In genomic region chr17:35447494-35447893, GRCh38 we compare ENCODE assay signal across 9 cellular contexts. TPM values are rescaled to one million over a fixed set of nuclear protein-coding genes. Genes with fewer than 3 reads are reported as not detected.
DNase-seq lines count a peak whose midpoint lies in the region; ATAC-seq and TF ChIP-seq lines count a peak whose summit lies in the region.
"Had no signal": no experiment of that assay in that cellular context is flagged by ENCODE, and none has a peak within 500 bp of the region (broad histone marks: within the 10 kb centered on the region; RNA-seq: fewer than 3 reads in every experiment).

No MANE protein-coding gene starts in this region.

- no peak for ATAC-seq in CD4-positive, alpha-beta T cell (ENCODE audit: poor library complexity)
- no peak for ATAC-seq in GM19455 (IDR thresholded peaks at IDR 0.05; ENCODE audit: unreplicated experiment)

- H3K4me2 ChIP-seq in KMS-11, result peak overlapping the region; percentile 59

- no peak overlapping the region for H3K4me3 ChIP-seq in KMS-11 (IDR thresholded peaks at IDR 0.05; ENCODE audit: insufficient read depth, low read depth, low read length)
- H3K4me3 ChIP-seq in effector memory CD4-positive, alpha-beta T cell (ENCODE audit: insufficient read depth, low read depth, low read length, poor library complexity, severe bottlenecking), result peak overlapping the region; percentile 55
- no peak overlapping the region for H3K4me3 ChIP-seq in adrenal gland

- H4K20me1 ChIP-seq in KMS-11 (ENCODE audit: insufficient read depth), result no peaks in the 10 kb centered on the region

- WGBS in adrenal gland, 4 donors, result 53 to 63% (median 57%) methylated on average over 3 of the region's 3 CpGs

- no peak for DNase-seq in CD4-positive, alpha-beta T cell
- DNase-seq in effector memory CD4-positive, alpha-beta T cell, result no peak
- DNase-seq in adrenal gland (no peak), NOMO-1 treated with DMSO at 0.1 percent for 48 hours (lab: John Stamatoyannopoulos, UW; ENCODE audit: unreplicated experiment) (no peak), NCI-H446 (lab: John Stamatoyannopoulos, UW) (no peak)
- DNase-seq: amniotic stem cell had no signal

- H3K9ac ChIP-seq in KMS-11, result peak overlapping the region; percentile 65; the same call in 1 of the 2 replicates

- no peaks in the 10 kb centered on the region for H3K79me2 ChIP-seq in KMS-11 (ENCODE audit: insufficient read depth, low read depth)

- peaks cover 9% of the 10 kb centered on the region for H3K4me1 ChIP-seq in KMS-11 (ENCODE audit: low read depth, poor library complexity, severe bottlenecking)
- no peaks in the 10 kb centered on the region for H3K4me1 ChIP-seq in effector memory CD4-positive, alpha-beta T cell (ENCODE audit: control insufficient read depth, insufficient read depth, low read length, poor library complexity, severe bottlenecking)
- no peaks in the 10 kb centered on the region for H3K4me1 ChIP-seq in adrenal gland (replicated peaks in 1 of 2)

- H2AFZ ChIP-seq in KMS-11 (ENCODE audit: low read depth), result peak overlapping the region; percentile 99

- H3K27me3 ChIP-seq in CD4-positive, alpha-beta T cell (ENCODE audit: control insufficient read depth, insufficient read depth, low read length), result no peaks in the 10 kb centered on the region
- H3K27me3 ChIP-seq in KMS-11 (ENCODE audit: insufficient read depth, low read depth), result no peaks in the 10 kb centered on the region
- no peaks in the 10 kb centered on the region for H3K27me3 ChIP-seq in effector memory CD4-positive, alpha-beta T cell (replicated peaks; ENCODE audit: control insufficient read depth, insufficient read depth, low read length, poor library complexity, severe bottlenecking)
- peaks cover 15% of the 10 kb centered on the region for H3K27me3 ChIP-seq in adrenal gland

- no peaks in the 10 kb centered on the region for H3K27me3 Mint-ChIP-seq in CD4-positive, alpha-beta T cell
- peaks cover 70% of the 10 kb centered on the region for H3K27me3 Mint-ChIP-seq in nephron (ENCODE audit: low read depth)

- H3K9me3 Mint-ChIP-seq in CD4-positive, alpha-beta T cell, result no peaks in the 10 kb centered on the region
- H3K9me3 Mint-ChIP-seq in nephron, result peaks cover 3% of the 10 kb centered on the region

- peak overlapping the region; percentile 94 for H3K4me3 Mint-ChIP-seq in CD4-positive, alpha-beta T cell
- H3K4me3 Mint-ChIP-seq in nephron, result peak overlapping the region; percentile 40 to 76 (median 65)

- POLR2A ChIA-PET in CD4-positive, alpha-beta T cell (lab: Charles Lee), result interaction anchor here (0.6 to 2.8 kb wide), 14 partner anchors 12 to 397 kb away, joined by 3 to 49 read pairs (median 6); partner anchors contain the start of genes SLFN11 and SLFN12

- CTCF ChIA-PET in CD4-positive, alpha-beta T cell (lab: Charles Lee), result interaction anchor here (0.6 to 1.7 kb wide), 3 partner anchors 11 to 86 kb away, joined by 3 to 7 read pairs (median 4); no protein-coding TSS in a partner anchor

- H3K4me1 Mint-ChIP-seq in CD4-positive, alpha-beta T cell (ENCODE audit: low read depth), result peaks cover 19% of the 10 kb centered on the region
- H3K4me1 Mint-ChIP-seq in nephron, result no peaks in the 10 kb centered on the region

- intact Hi-C loops in CD4-positive, alpha-beta T cell (cut with DNase I, micrococcal nuclease), result loop anchor here (5.0 kb wide), 1 partner anchor 40 kb away; no protein-coding TSS in a partner anchor
- intact Hi-C loops in adrenal gland (cut with DNase I), result no loop called here

- no peak for TF ChIP-seq CTCF in CD4-positive, alpha-beta T cell (IDR thresholded peaks at IDR 0.05)
- TF ChIP-seq CTCF in KMS-11 (conservative IDR thresholded peaks at IDR 0.05; ENCODE audit: low read depth, low read length), result no peak
- no peak for TF ChIP-seq CTCF in nephron (IDR thresholded peaks at IDR 0.05; ENCODE audit: unreplicated experiment in 3 of 3)
- TF ChIP-seq CTCF in adrenal gland (IDR thresholded peaks at IDR 0.05), result no peak

- H3K36me3 ChIP-seq in KMS-11 (ENCODE audit: insufficient read depth) (no peaks in the 10 kb centered on the region), adrenal gland (replicated peaks in 1 of 2) (no peaks in the 10 kb centered on the region)
- no peaks in the 10 kb centered on the region for H3K36me3 ChIP-seq in effector memory CD4-positive, alpha-beta T cell (ENCODE audit: control insufficient read depth, insufficient read depth, low read length)

- no peaks in the 10 kb centered on the region for H3K9me3 ChIP-seq in CD4-positive, alpha-beta T cell (ENCODE audit: control insufficient read depth, low read length)
- H3K9me3 ChIP-seq in effector memory CD4-positive, alpha-beta T cell (ENCODE audit: control insufficient read depth, low read length), result no peaks in the 10 kb centered on the region
- H3K9me3 ChIP-seq in adrenal gland (replicated peaks in 1 of 3), result no peaks in the 10 kb centered on the region

- H3K27ac ChIP-seq in CD4-positive, alpha-beta T cell (ENCODE audit: low read depth, low read length), result no peak overlapping the region
- H3K27ac ChIP-seq in KMS-11 (no peak overlapping the region), adrenal gland (no peak overlapping the region)
- peak overlapping the region; percentile 62 for H3K27ac ChIP-seq in effector memory CD4-positive, alpha-beta T cell (ENCODE audit: insufficient read depth, low read length, poor library complexity, severe bottlenecking)

- peak overlapping the region; percentile 81 for H3K27ac Mint-ChIP-seq in CD4-positive, alpha-beta T cell
- peak overlapping the region; percentile 42 to 73 (median 60) for H3K27ac Mint-ChIP-seq in nephron

- TF ChIP-seq POLR2A in adrenal gland (IDR thresholded peaks at IDR 0.05), result no peak

- H3K36me3 Mint-ChIP-seq in CD4-positive, alpha-beta T cell (ENCODE audit: low read depth), result no peaks in the 10 kb centered on the region
- no peaks in the 10 kb centered on the region for H3K36me3 Mint-ChIP-seq in nephron (ENCODE audit: low read depth)

RNA-seq across cellular contexts. Expression of gene SLFN13, which starts 1.1 kb away (rescaled TPM):
- total RNA-seq in CD4-positive, alpha-beta T cell, result 1 to 10 TPM; 9.5 to 9.7 TPM
- 1 to 10 TPM in 7 of 8 donors, under 1 TPM in 1; 0.97 to 9.7 (median 6.4) TPM for total RNA-seq in adrenal gland
- polyA plus RNA-seq in adrenal gland, result 1 to 10 TPM; 1.4 to 2.2 (median 1.4) TPM

RNA-seq across cellular contexts. Expression of gene SLFN12, which starts 15.2 kb away (rescaled TPM):
- 1 to 10 TPM; 1.3 to 2.4 TPM for total RNA-seq in CD4-positive, alpha-beta T cell
- 10 to 100 TPM in 7 of 8 donors, 1 to 10 TPM in 1; 5.1 to 17.1 (median 12.5) TPM for total RNA-seq in adrenal gland
- 1 to 10 TPM; 5.5 to 9.7 (median 5.6) TPM for polyA plus RNA-seq in adrenal gland

Comparison
In these comparisons a context has a peak if more than half of its experiments do, and no peak if none do; other contexts are left out.
1. intact Hi-C loops: an anchor here in CD4-positive, alpha-beta T cell (5.0 kb wide); none called in adrenal gland.